Comparison of ENCODE assay signal across 8 cellular contexts in genomic region chr7:139777304-139777890, GRCh38. TPM values are rescaled to one million over a fixed set of nuclear protein-coding genes. Genes with fewer than 3 reads are reported as not detected.
DNase-seq lines count a peak whose midpoint lies in the region; ATAC-seq and TF ChIP-seq lines count a peak whose summit lies in the region.

No MANE protein-coding gene starts in this region.

- H3K4me3 ChIP-seq in mesodermal cell (ENCODE audit: extremely low read depth, insufficient read depth, low read length, poor library complexity, severe bottlenecking) (peak overlapping the region; percentile 71), suprapubic skin (peak overlapping the region; percentile 84)

- H3K36me3 ChIP-seq in mesodermal cell (ENCODE audit: control insufficient read depth, insufficient read depth, low read length) = peaks cover 4% of the 10 kb centered on the region
- no peaks in the 10 kb centered on the region for H3K36me3 ChIP-seq in suprapubic skin

- H3K27me3 ChIP-seq in suprapubic skin = peaks cover 2% of the 10 kb centered on the region

- WGBS in mesodermal cell (ENCODE audit: insufficient coverage in 2 of 2), 2 experiments = 0 to 1% methylated on average over 32 to 38 of the region's 88 CpGs
- 0% methylated on average over 42 of the region's 88 CpGs for WGBS in suprapubic skin

- peak; percentile 31 for ATAC-seq in GM18867 (IDR thresholded peaks at IDR 0.05; ENCODE audit: unreplicated experiment)

- TF ChIP-seq EP300 in suprapubic skin (IDR thresholded peaks at IDR 0.05) = no peak

- TF ChIP-seq CTCF in 22Rv1 (IDR thresholded peaks at IDR 0.05) (no peak), suprapubic skin (IDR thresholded peaks at IDR 0.05) (no peak)

- peak overlapping the region; percentile 83 for H3K27ac ChIP-seq in 22Rv1
- peak overlapping the region; percentile 77 for H3K27ac ChIP-seq in mesodermal cell (ENCODE audit: low read depth, low read length, severe bottlenecking)
- peak overlapping the region; percentile 92 for H3K27ac ChIP-seq in suprapubic skin

- TF ChIP-seq POLR2A in suprapubic skin (IDR thresholded peaks at IDR 0.05) = no peak

- H3K9me3 ChIP-seq in mesodermal cell (ENCODE audit: control insufficient read depth, low read length) (no peaks in the 10 kb centered on the region), suprapubic skin (no peaks in the 10 kb centered on the region)

- peaks cover 13% of the 10 kb centered on the region for H3K4me1 ChIP-seq in mesodermal cell (ENCODE audit: control insufficient read depth, insufficient read depth, low read length, poor library complexity, severe bottlenecking)
- H3K4me1 ChIP-seq in suprapubic skin = peaks cover 20% of the 10 kb centered on the region

- DNase-seq in HK-2 (ENCODE audit: unreplicated experiment) (peak; percentile 32), ecto neural progenitor cell (ENCODE audit: low spot score) (peak; percentile 70), suprapubic skin (ENCODE audit: low spot score in 2 of 2) (no peak), HPDE6-E6E7 (ENCODE audit: extremely low spot score) (no peak)
- peak; percentile 31 for DNase-seq in activated CD4-positive, alpha-beta T cell treated with anti-CD3 and anti-CD28 coated beads for 1 hour

RNA-seq across cellular contexts. Expression of gene HIPK2, which starts 0.4 kb away (rescaled TPM):
- polyA plus RNA-seq in mesodermal cell (2013, experiment 1 of 2) = 19.7 TPM
- polyA plus RNA-seq in mesodermal cell (2013, experiment 2 of 2) = 15.8 TPM
- 10 to 100 TPM; 13.6 to 21.8 (median 18.2) TPM for total RNA-seq in suprapubic skin

RNA-seq across cellular contexts. Expression of gene TBXAS1, which starts 51.7 kb away (rescaled TPM):
- 0.96 TPM for polyA plus RNA-seq in mesodermal cell (2013, experiment 1 of 2)
- 2.7 TPM for polyA plus RNA-seq in mesodermal cell (2013, experiment 2 of 2)
- 1 to 10 TPM; 1.4 to 2.4 (median 2.1) TPM for total RNA-seq in suprapubic skin

Comparison
In these comparisons a context has a peak if more than half of its experiments do, and no peak if none do; other contexts are left out.
1. DNase-seq: peak in HK-2 (single experiment), activated CD4-positive, alpha-beta T cell treated with anti-CD3 and anti-CD28 coated beads for 1 hour (single experiment) and ecto neural progenitor cell (single experiment); none in suprapubic skin (0 of 2) and HPDE6-E6E7 (single experiment).
2. Peak in every context shown above with its lines, with median percentiles within 50 percentile points of each other: H3K27ac ChIP-seq.